ENCODE assay signal across 8 cellular contexts in the genomic region with DNA sequence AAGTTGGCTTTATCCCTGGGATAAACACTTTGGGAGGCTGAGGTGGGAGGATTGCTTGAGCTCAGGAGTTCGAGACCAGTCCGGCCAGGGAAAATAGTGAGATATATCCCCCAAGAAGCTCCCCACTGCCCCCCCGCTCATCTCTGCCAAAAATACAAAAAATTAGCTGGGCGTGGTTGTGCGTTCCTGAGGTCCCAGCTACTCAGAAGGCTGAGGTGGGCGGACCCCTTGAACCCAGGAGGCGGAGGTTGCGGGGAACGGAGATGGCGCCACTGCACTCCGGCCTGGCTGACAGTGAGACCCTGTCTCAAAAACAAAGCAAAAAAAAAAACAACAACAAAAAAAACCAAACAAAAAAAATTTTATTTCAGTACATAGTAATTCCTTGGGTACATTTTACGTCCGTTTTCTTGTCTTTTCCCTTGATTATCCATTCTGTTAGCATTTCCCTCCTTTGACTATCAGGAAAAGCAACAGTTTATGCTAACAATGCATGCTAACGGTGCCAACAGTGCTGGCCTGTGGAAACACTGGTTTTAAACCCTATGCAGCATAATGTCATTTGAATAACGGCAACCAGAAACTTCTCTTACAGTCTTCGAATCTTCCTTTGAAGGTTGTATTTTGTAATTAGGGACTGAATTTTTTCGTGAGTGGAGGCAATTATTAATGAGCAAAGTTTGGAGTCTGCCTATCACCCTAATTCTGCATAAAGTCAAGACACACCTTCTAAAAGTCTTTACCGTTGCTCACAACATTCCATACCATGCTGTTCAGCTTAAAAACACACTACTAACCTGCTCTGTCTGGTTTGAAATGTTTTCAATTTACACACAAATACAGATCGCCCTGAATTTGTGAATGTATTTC. TPM values are rescaled to one million over a fixed set of nuclear protein-coding genes. Genes with fewer than 3 reads are reported as not detected.
DNase-seq lines count a peak whose midpoint lies in the region; ATAC-seq and TF ChIP-seq lines count a peak whose summit lies in the region.

No MANE protein-coding gene starts in this region.

- H3K36me3 Mint-ChIP-seq in natural killer cell, result no peaks in the 10 kb centered on the region

- ATAC-seq in GM18861 (IDR thresholded peaks at IDR 0.05; ENCODE audit: unreplicated experiment) (peak; percentile 22), HG02642 (IDR thresholded peaks at IDR 0.05; ENCODE audit: poor library complexity, unreplicated experiment) (peak; percentile 6), natural killer cell (no peak)

- peaks cover 34% of the 10 kb centered on the region for H3K4me1 ChIP-seq in OCI-LY1 (ENCODE audit: insufficient read depth, low read length, severe bottlenecking)

- no peaks in the 10 kb centered on the region for H3K9me2 ChIP-seq in OCI-LY1 (ENCODE audit: low read depth, low read length)

- H3K27me3 ChIP-seq in OCI-LY1 (ENCODE audit: insufficient read depth, low read length) (no peaks in the 10 kb centered on the region), dorsolateral prefrontal cortex (no peaks in the 10 kb centered on the region)

- peak overlapping the region; percentile 57 for H3K9ac ChIP-seq in OCI-LY1 (ENCODE audit: low read length)

- DNase-seq in dorsolateral prefrontal cortex (no peak), natural killer cell (no peak), NCI-H1092 treated with DMSO at 0.1 percent for 48 hours (lab: John Stamatoyannopoulos, UW) (no peak), NCI-H510A treated with DMSO at 0.1 percent for 48 hours (lab: John Stamatoyannopoulos, UW) (no peak), HuH-7 (ENCODE audit: low spot score) (no peak)

- H3K4me3 ChIP-seq in OCI-LY1 (ENCODE audit: low read depth, low read length, poor library complexity, severe bottlenecking) (peak overlapping the region; percentile 82), dorsolateral prefrontal cortex (peak overlapping the region; percentile 69 to 99 (median 90))

- no peaks in the 10 kb centered on the region for H4K20me1 ChIP-seq in OCI-LY1 (ENCODE audit: insufficient read depth, low read length)

- no peaks in the 10 kb centered on the region for H3K9me3 ChIP-seq in OCI-LY1 (ENCODE audit: low read length)

- intact Hi-C loops in dorsolateral prefrontal cortex (cut with DNase I), result loop anchor here (1.0 to 2.0 kb wide), 2 partner anchors 36 to 127 kb away; a partner anchor contains a TSS
- intact Hi-C loops in natural killer cell (cut with micrococcal nuclease), result loop anchor here (1.0 kb wide), 2 partner anchors 36 to 140 kb away; a partner anchor contains a TSS

- H3K4me1 Mint-ChIP-seq in natural killer cell, result peaks cover 25% of the 10 kb centered on the region in 2 donors

- peaks cover 4% of the 10 kb centered on the region; the same call in 1 of the 2 replicates for H3F3A ChIP-seq in OCI-LY1 (ENCODE audit: insufficient read depth, low read length)

- peak overlapping the region; percentile 93 to 95 for H3K27ac Mint-ChIP-seq in natural killer cell

- H3K79me2 ChIP-seq in OCI-LY1 (ENCODE audit: insufficient read depth, low read length), result peaks cover 35% of the 10 kb centered on the region

- H3K4me3 Mint-ChIP-seq in natural killer cell, result peak overlapping the region; percentile 97

- peak overlapping the region; percentile 91 for H3K27ac ChIP-seq in OCI-LY1 (ENCODE audit: low read depth, low read length, poor library complexity, severe bottlenecking)
- H3K27ac ChIP-seq in dorsolateral prefrontal cortex, result peak overlapping the region in 51 of 59 donors; percentile 5 to 100 (median 99)

- TF ChIP-seq CTCF in OCI-LY1 (IDR thresholded peaks at IDR 0.05; ENCODE audit: low read length) (no peak), dorsolateral prefrontal cortex (IDR thresholded peaks at IDR 0.05 in 54 of 56, conservative IDR thresholded peaks at IDR 0.05 in 2 of 56; ENCODE audit: low read depth in 1 of 56, partially characterized antibody in 56 of 56) (no peak), natural killer cell (IDR thresholded peaks at IDR 0.05) (no peak)

- no peaks in the 10 kb centered on the region for H3K9me3 Mint-ChIP-seq in natural killer cell

- H3K27me3 Mint-ChIP-seq in natural killer cell (ENCODE audit: low read depth in 2 of 2), result peaks cover 7 to 10% of the 10 kb centered on the region in 2 donors

- peak overlapping the region; percentile 39 for H2AFZ ChIP-seq in OCI-LY1 (ENCODE audit: low read length)

- peaks cover 4% of the 10 kb centered on the region; the same call in 1 of the 2 replicates for H3K36me3 ChIP-seq in OCI-LY1 (ENCODE audit: insufficient read depth, low read length)

- H3K4me2 ChIP-seq in OCI-LY1 (ENCODE audit: low read length), result peak overlapping the region; percentile 96

RNA-seq across cellular contexts. Expression of a gene that starts 0.8 kb away (rescaled TPM):
- total RNA-seq in dorsolateral prefrontal cortex (10 to 100 TPM; 47.7 to 85.3 (median 59.8) TPM), natural killer cell (10 to 100 TPM; 27.5 to 38.4 (median 35.6) TPM)

RNA-seq across cellular contexts. Expression of a gene that starts 35.3 kb away (rescaled TPM):
- total RNA-seq in dorsolateral prefrontal cortex (10 to 100 TPM in 106 of 120 experiments, 1 to 10 TPM in 14; 7.1 to 49.7 (median 14.0) TPM), natural killer cell (10 to 100 TPM; 39.9 to 47.3 (median 45.0) TPM)

Comparison
In these comparisons a context has a peak if more than half of its experiments do, and no peak if none do; other contexts are left out.
1. ATAC-seq: peak in GM18861 (single experiment) and HG02642 (single experiment); none in natural killer cell (0 of 3).